ENCODE assay signal across 1 cellular context in the genomic region with DNA sequence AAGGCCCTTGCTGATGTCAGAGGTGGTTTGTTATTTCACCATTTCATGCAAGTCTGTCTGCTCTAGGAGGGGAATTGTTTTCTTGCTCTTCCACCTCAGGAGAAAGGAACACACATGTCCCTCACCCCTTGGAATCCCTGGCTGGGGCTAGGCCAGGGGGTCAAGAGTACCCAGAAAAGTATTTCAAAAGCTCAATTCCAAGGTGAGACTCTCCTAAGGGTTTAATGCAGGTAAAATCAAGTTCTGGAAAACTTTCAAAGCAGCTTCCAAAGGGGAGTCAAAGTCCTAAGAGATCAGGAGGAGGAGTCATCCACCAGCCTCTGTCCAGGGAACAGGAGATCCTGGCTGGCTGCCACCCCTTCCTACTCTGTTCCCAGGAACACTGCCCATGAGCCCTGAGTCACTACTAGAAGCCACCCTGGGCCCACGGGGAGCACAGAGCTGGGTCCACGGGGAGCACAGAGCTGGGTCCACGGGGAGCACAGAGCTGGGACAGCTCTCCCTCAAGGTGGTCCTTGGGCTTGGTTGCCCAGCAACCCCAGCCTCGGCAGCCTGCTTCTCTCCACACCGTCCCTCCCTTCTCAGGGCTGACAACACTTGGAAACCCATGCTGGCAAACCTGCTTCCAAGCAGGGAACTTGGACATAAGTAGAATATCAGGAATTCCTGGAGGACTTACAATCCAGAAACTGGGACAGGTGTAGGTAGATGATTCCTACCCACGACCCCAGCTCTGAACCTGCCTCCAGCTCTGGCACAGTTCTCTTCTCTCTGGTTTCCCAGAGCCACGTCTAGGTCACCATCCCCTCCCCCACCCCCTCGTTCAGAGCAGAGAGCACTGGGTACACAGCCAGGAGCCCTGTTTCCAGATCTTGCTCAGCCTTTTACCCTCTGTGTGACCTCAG.
A peak's percentile ranks its signal among the peaks of the same experiment; 100 is the strongest.
TF ChIP-seq lines count a peak whose summit lies in the region.

No MANE protein-coding gene starts in this region.

TF ChIP-seq in HepG2, 621 proteins besides CTCF, POLR2A, EP300 and RAD21 (continued from another document and continues in another):
- TF ChIP-seq, protein P1, sequence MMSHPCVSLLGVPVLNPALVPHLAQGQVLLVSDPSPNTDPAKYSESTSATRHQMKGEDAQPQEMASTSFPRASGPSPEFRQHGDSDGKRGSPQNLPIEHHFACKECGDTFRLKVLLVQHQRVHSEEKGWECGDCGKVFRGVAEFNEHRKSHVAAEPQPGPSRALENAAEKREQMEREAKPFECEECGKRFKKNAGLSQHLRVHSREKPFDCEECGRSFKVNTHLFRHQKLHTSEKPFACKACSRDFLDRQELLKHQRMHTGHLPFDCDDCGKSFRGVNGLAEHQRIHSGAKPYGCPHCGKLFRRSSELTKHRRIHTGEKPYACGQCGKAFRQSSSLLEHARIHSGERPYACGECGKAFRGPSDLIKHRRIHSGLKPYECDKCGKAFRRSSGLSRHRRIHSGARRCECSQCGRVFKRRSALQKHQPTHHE (CRISPR knock-in tag; IDR thresholded peaks at IDR 0.05; ENCODE audit: borderline replicate concordance): no peak
- TF ChIP-seq NCOA5 (CRISPR knock-in tag; IDR thresholded peaks at IDR 0.05) (no peak), POLR2AphosphoS5 (IDR thresholded peaks at IDR 0.05; ENCODE audit: low read depth, low read length) (no peak), HNRNPUL1 (IDR thresholded peaks at IDR 0.05; ENCODE audit: low read depth, low read length) (no peak), ZZZ3 (CRISPR knock-in tag; IDR thresholded peaks at IDR 0.05; ENCODE audit: borderline replicate concordance) (no peak), ZSCAN29 (CRISPR knock-in tag; conservative IDR thresholded peaks at IDR 0.05) (peak; percentile 77; the same call in 1 of the 2 replicates), ELF3 (CRISPR knock-in tag; IDR thresholded peaks at IDR 0.05) (no peak; the same call in 1 of the 2 replicates), HDAC1 (CRISPR knock-in tag; IDR thresholded peaks at IDR 0.05) (peak; percentile 66), KLF13 (CRISPR knock-in tag; IDR thresholded peaks at IDR 0.05) (no peak), HOXD1 (CRISPR knock-in tag; IDR thresholded peaks at IDR 0.05) (no peak), ZNF563 (CRISPR knock-in tag; IDR thresholded peaks at IDR 0.05) (peak; percentile 44; the same call in 1 of the 2 replicates), NFKB2 (CRISPR knock-in tag; IDR thresholded peaks at IDR 0.05; ENCODE audit: borderline replicate concordance) (0 out of 2 replicates have a peak, but pooled peaks have one; percentile 52), SETDB1 (CRISPR knock-in tag; IDR thresholded peaks at IDR 0.05; ENCODE audit: borderline replicate concordance) (no peak), NR2F6 (IDR thresholded peaks at IDR 0.05) (no peak), NR2F6 (CRISPR knock-in tag; IDR thresholded peaks at IDR 0.05) (peak; percentile 62; the same call in 1 of the 2 replicates), ZNF749 (CRISPR knock-in tag; IDR thresholded peaks at IDR 0.05; ENCODE audit: borderline replicate concordance) (0 out of 2 replicates have a peak, but pooled peaks have one; percentile 41), SMARCE1 (IDR thresholded peaks at IDR 0.05; ENCODE audit: borderline replicate concordance) (no peak), ZNF747 (CRISPR knock-in tag; IDR thresholded peaks at IDR 0.05; ENCODE audit: borderline replicate concordance) (no peak), RXRA (CRISPR knock-in tag; IDR thresholded peaks at IDR 0.05) (peak; percentile 62; the same call in 1 of the 2 replicates), RORA (CRISPR knock-in tag; IDR thresholded peaks at IDR 0.05) (no peak), CREB1 (IDR thresholded peaks at IDR 0.05) (no peak), CREB1 (CRISPR knock-in tag; IDR thresholded peaks at IDR 0.05) (no peak; the same call in 1 of the 2 replicates), NCOR1 (IDR thresholded peaks at IDR 0.05; ENCODE audit: borderline replicate concordance, low read length) (peak; percentile 35; the same call in 1 of the 2 replicates), TCF12 (IDR thresholded peaks at IDR 0.05) (no peak), TCF12 (CRISPR knock-in tag; IDR thresholded peaks at IDR 0.05) (no peak), EHMT2 (IDR thresholded peaks at IDR 0.05; ENCODE audit: borderline replicate concordance, low read depth, low read length) (no peak), NONO (IDR thresholded peaks at IDR 0.05) (no peak), NONO (CRISPR knock-in tag; conservative IDR thresholded peaks at IDR 0.05) (no peak), NKX3-1 (CRISPR knock-in tag; IDR thresholded peaks at IDR 0.05) (no peak), ZSCAN12 (CRISPR knock-in tag; IDR thresholded peaks at IDR 0.05) (no peak), SALL1 (CRISPR knock-in tag; IDR thresholded peaks at IDR 0.05) (peak; percentile 66), KLF15 (CRISPR knock-in tag; IDR thresholded peaks at IDR 0.05; ENCODE audit: borderline replicate concordance) (no peak), ZNF878 (CRISPR knock-in tag; IDR thresholded peaks at IDR 0.05) (no peak; the same call in 1 of the 2 replicates), ZNF713 (CRISPR knock-in tag; IDR thresholded peaks at IDR 0.05) (no peak), CCAR2 (optimal IDR thresholded peaks at IDR 0.05; ENCODE audit: low read depth, low read length) (no peak), SIX1 (CRISPR knock-in tag; IDR thresholded peaks at IDR 0.05; ENCODE audit: borderline replicate concordance) (peak; percentile 48; the same call in 1 of the 2 replicates), ZNF550 (CRISPR knock-in tag; IDR thresholded peaks at IDR 0.05; ENCODE audit: borderline replicate concordance) (0 out of 2 replicates have a peak, but pooled peaks have one; percentile 54), IKZF4 (CRISPR knock-in tag; IDR thresholded peaks at IDR 0.05; ENCODE audit: borderline replicate concordance, low read depth, not compliant biosample characterization) (no peak), MAFF (IDR thresholded peaks at IDR 0.05; ENCODE audit: low read depth, low read length) (no peak), PHF8 (CRISPR knock-in tag; IDR thresholded peaks at IDR 0.05) (0 out of 2 replicates have a peak, but pooled peaks have one; percentile 39), ZNF709 (CRISPR knock-in tag; IDR thresholded peaks at IDR 0.05) (peak; percentile 59; the same call in 1 of the 2 replicates), ZNF207 (IDR thresholded peaks at IDR 0.05; ENCODE audit: borderline replicate concordance) (no peak), POGZ (CRISPR knock-in tag; IDR thresholded peaks at IDR 0.05) (peak; percentile 33; the same call in 1 of the 2 replicates), ZNF510 (CRISPR knock-in tag; IDR thresholded peaks at IDR 0.05; ENCODE audit: low read depth) (no peak), ZNF224 (CRISPR knock-in tag; IDR thresholded peaks at IDR 0.05) (no peak), ZFP82 (CRISPR knock-in tag; IDR thresholded peaks at IDR 0.05; ENCODE audit: borderline replicate concordance) (no peak), SUZ12 (IDR thresholded peaks at IDR 0.05; ENCODE audit: low read depth, low read length) (no peak), MXD4 (CRISPR knock-in tag; IDR thresholded peaks at IDR 0.05) (peak; percentile 54; the same call in 1 of the 2 replicates), SRSF1 (optimal IDR thresholded peaks at IDR 0.05; ENCODE audit: low read depth, low read length) (no peak), CCDC6 (CRISPR knock-in tag; IDR thresholded peaks at IDR 0.05) (no peak), ZNF432 (CRISPR knock-in tag; IDR thresholded peaks at IDR 0.05; ENCODE audit: borderline replicate concordance) (no peak), DMAP1 (CRISPR knock-in tag; IDR thresholded peaks at IDR 0.05) (peak; percentile 34; the same call in 1 of the 2 replicates)
- TF ChIP-seq, protein P2, sequence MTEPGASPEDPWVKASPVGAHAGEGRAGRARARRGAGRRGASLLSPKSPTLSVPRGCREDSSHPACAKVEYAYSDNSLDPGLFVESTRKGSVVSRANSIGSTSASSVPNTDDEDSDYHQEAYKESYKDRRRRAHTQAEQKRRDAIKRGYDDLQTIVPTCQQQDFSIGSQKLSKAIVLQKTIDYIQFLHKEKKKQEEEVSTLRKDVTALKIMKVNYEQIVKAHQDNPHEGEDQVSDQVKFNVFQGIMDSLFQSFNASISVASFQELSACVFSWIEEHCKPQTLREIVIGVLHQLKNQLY (CRISPR knock-in tag; IDR thresholded peaks at IDR 0.05): peak; percentile 44; the same call in 1 of the 2 replicates
- TF ChIP-seq, protein P3, sequence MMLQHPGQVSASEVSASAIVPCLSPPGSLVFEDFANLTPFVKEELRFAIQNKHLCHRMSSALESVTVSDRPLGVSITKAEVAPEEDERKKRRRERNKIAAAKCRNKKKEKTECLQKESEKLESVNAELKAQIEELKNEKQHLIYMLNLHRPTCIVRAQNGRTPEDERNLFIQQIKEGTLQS (CRISPR knock-in tag; IDR thresholded peaks at IDR 0.05): no peak
- TF ChIP-seq, protein P4, sequence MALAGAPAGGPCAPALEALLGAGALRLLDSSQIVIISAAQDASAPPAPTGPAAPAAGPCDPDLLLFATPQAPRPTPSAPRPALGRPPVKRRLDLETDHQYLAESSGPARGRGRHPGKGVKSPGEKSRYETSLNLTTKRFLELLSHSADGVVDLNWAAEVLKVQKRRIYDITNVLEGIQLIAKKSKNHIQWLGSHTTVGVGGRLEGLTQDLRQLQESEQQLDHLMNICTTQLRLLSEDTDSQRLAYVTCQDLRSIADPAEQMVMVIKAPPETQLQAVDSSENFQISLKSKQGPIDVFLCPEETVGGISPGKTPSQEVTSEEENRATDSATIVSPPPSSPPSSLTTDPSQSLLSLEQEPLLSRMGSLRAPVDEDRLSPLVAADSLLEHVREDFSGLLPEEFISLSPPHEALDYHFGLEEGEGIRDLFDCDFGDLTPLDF (CRISPR knock-in tag; IDR thresholded peaks at IDR 0.05): no peak
- TF ChIP-seq, protein P5, sequence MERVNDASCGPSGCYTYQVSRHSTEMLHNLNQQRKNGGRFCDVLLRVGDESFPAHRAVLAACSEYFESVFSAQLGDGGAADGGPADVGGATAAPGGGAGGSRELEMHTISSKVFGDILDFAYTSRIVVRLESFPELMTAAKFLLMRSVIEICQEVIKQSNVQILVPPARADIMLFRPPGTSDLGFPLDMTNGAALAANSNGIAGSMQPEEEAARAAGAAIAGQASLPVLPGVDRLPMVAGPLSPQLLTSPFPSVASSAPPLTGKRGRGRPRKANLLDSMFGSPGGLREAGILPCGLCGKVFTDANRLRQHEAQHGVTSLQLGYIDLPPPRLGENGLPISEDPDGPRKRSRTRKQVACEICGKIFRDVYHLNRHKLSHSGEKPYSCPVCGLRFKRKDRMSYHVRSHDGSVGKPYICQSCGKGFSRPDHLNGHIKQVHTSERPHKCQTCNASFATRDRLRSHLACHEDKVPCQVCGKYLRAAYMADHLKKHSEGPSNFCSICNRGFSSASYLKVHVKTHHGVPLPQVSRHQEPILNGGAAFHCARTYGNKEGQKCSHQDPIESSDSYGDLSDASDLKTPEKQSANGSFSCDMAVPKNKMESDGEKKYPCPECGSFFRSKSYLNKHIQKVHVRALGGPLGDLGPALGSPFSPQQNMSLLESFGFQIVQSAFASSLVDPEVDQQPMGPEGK (CRISPR knock-in tag; IDR thresholded peaks at IDR 0.05): peak; percentile 54; the same call in 1 of the 2 replicates
- TF ChIP-seq, protein P6, sequence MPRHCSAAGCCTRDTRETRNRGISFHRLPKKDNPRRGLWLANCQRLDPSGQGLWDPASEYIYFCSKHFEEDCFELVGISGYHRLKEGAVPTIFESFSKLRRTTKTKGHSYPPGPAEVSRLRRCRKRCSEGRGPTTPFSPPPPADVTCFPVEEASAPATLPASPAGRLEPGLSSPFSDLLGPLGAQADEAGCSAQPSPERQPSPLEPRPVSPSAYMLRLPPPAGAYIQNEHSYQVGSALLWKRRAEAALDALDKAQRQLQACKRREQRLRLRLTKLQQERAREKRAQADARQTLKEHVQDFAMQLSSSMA (CRISPR knock-in tag; IDR thresholded peaks at IDR 0.05): no peak
- TF ChIP-seq, protein P7, sequence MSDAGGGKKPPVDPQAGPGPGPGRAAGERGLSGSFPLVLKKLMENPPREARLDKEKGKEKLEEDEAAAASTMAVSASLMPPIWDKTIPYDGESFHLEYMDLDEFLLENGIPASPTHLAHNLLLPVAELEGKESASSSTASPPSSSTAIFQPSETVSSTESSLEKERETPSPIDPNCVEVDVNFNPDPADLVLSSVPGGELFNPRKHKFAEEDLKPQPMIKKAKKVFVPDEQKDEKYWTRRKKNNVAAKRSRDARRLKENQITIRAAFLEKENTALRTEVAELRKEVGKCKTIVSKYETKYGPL (CRISPR knock-in tag; IDR thresholded peaks at IDR 0.05): no peak
- TF ChIP-seq, protein P8, sequence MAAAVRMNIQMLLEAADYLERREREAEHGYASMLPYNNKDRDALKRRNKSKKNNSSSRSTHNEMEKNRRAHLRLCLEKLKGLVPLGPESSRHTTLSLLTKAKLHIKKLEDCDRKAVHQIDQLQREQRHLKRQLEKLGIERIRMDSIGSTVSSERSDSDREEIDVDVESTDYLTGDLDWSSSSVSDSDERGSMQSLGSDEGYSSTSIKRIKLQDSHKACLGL (CRISPR knock-in tag; IDR thresholded peaks at IDR 0.05): 0 out of 2 replicates have a peak, but pooled peaks have one; percentile 9
- TF ChIP-seq, protein P9, sequence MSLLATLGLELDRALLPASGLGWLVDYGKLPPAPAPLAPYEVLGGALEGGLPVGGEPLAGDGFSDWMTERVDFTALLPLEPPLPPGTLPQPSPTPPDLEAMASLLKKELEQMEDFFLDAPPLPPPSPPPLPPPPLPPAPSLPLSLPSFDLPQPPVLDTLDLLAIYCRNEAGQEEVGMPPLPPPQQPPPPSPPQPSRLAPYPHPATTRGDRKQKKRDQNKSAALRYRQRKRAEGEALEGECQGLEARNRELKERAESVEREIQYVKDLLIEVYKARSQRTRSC (CRISPR knock-in tag; IDR thresholded peaks at IDR 0.05; ENCODE audit: low read depth): no peak
- TF ChIP-seq, protein P10, sequence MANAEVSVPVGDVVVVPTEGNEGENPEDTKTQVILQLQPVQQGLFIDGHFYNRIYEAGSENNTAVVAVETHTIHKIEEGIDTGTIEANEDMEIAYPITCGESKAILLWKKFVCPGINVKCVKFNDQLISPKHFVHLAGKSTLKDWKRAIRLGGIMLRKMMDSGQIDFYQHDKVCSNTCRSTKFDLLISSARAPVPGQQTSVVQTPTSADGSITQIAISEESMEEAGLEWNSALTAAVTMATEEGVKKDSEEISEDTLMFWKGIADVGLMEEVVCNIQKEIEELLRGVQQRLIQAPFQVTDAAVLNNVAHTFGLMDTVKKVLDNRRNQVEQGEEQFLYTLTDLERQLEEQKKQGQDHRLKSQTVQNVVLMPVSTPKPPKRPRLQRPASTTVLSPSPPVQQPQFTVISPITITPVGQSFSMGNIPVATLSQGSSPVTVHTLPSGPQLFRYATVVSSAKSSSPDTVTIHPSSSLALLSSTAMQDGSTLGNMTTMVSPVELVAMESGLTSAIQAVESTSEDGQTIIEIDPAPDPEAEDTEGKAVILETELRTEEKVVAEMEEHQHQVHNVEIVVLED (CRISPR knock-in tag; IDR thresholded peaks at IDR 0.05; ENCODE audit: borderline replicate concordance): no peak; the same call in 1 of the 2 replicates
- TF ChIP-seq, protein P11, sequence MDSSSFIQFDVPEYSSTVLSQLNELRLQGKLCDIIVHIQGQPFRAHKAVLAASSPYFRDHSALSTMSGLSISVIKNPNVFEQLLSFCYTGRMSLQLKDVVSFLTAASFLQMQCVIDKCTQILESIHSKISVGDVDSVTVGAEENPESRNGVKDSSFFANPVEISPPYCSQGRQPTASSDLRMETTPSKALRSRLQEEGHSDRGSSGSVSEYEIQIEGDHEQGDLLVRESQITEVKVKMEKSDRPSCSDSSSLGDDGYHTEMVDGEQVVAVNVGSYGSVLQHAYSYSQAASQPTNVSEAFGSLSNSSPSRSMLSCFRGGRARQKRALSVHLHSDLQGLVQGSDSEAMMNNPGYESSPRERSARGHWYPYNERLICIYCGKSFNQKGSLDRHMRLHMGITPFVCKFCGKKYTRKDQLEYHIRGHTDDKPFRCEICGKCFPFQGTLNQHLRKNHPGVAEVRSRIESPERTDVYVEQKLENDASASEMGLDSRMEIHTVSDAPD (CRISPR knock-in tag; IDR thresholded peaks at IDR 0.05): no peak
